In the genomic region with DNA sequence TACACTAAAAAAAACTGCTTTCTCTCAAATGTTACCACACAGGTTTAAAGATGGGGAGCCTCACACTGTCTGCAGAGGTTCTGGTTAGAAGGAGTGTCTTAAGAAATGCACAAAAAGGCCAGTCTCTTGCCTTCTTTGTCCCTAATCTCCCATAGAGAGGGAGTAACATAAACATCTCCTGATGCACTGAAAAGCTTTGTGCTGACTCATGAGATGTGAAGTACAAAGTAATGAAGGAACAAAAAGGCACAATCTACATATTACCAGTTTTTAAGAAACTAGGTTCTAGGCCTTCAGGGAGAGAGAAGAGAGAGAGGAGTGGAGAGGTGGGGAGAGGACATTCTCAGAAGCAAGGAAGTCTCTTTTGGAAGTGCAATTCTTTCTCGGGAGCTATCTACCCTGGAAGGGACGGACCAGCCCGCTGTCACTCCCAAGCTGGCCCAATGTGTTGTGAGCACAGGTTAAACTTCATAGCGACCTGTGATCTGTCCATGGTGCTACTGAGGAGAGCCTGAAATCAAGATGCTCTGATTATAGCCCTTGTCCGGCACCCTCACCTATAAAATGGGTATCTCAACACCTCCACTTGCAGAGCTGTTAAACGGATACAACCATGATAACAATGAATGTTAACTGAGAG, we compare ENCODE assay signal across 1 cellular context.
TF ChIP-seq lines count a peak whose summit lies in the region.

No MANE protein-coding gene starts in this region.

TF ChIP-seq in liver, 16 proteins besides CTCF, POLR2A, EP300 and RAD21 (continued from another document):
- TF ChIP-seq, protein P1, sequence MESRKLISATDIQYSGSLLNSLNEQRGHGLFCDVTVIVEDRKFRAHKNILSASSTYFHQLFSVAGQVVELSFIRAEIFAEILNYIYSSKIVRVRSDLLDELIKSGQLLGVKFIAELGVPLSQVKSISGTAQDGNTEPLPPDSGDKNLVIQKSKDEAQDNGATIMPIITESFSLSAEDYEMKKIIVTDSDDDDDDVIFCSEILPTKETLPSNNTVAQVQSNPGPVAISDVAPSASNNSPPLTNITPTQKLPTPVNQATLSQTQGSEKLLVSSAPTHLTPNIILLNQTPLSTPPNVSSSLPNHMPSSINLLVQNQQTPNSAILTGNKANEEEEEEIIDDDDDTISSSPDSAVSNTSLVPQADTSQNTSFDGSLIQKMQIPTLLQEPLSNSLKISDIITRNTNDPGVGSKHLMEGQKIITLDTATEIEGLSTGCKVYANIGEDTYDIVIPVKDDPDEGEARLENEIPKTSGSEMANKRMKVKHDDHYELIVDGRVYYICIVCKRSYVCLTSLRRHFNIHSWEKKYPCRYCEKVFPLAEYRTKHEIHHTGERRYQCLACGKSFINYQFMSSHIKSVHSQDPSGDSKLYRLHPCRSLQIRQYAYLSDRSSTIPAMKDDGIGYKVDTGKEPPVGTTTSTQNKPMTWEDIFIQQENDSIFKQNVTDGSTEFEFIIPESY (IDR thresholded peaks at IDR 0.05): no peak
TF ChIP-seq in liver: peak in this region for 1.
